9 cellular contexts compared by ENCODE assay signal in genomic region chr4:82851902-82852750, GRCh38. TPM values are rescaled to one million over a fixed set of nuclear protein-coding genes. Genes with fewer than 3 reads are reported as not detected.
A peak's percentile ranks its signal among the peaks of the same experiment; 100 is the strongest.
DNase-seq lines count a peak whose midpoint lies in the region; ATAC-seq, FAIRE-seq and TF ChIP-seq lines count a peak whose summit lies in the region.
"Had no signal": no experiment of that assay in that cellular context is flagged by ENCODE, and none has a peak within 500 bp of the region (broad histone marks: within the 10 kb centered on the region; RNA-seq: fewer than 3 reads in every experiment).

No MANE protein-coding gene starts in this region.

- H2BK15ac ChIP-seq in H1 (ENCODE audit: low read length), result no peak overlapping the region

- H3K23me2 ChIP-seq in H1 (ENCODE audit: low read depth, low read length), result no peaks in the 10 kb centered on the region

- no peak overlapping the region for H3K56ac ChIP-seq in H1 (replicated peaks; ENCODE audit: insufficient read length, low read depth, low read length)

- no peak overlapping the region for H3K23ac ChIP-seq in H1 (ENCODE audit: insufficient read length)

- H3K4me3 ChIP-seq in H1 (ENCODE audit: extremely low read depth in 1 of 4, insufficient read depth in 2 of 4, low read depth in 3 of 4, low read length in 4 of 4) (no peak overlapping the region), prostate gland (no peak overlapping the region)

- FAIRE-seq in H1 (lab: Jason Lieb, UNC), result peak; percentile 13
- FAIRE-seq: colon had no signal

- H3K79me2 ChIP-seq in H1 (ENCODE audit: control insufficient read depth in 1 of 2, insufficient read depth in 2 of 2, low read length in 2 of 2), result no peaks in the 10 kb centered on the region

- no peak overlapping the region for H4K8ac ChIP-seq in H1 (ENCODE audit: extremely low read depth, insufficient read depth, low read length)

- no peak overlapping the region for H3K9ac ChIP-seq in H1 (replicated peaks in 1 of 4; ENCODE audit: extremely low read depth in 1 of 4, low read depth in 3 of 4, low read length in 3 of 4)

- intact Hi-C loops in Right ventricle myocardium superior (cut with DNase I) (no loop called here), Right ventricle myocardium inferior (cut with DNase I) (no loop called here), prostate gland (cut with DNase I) (no loop called here)

- POLR2A ChIA-PET in H1 (lab: Charles Lee; ENCODE audit: partially characterized antibody), result interaction anchor here (1.0 to 1.1 kb wide), 2 partner anchors 10 to 48 kb away, joined by 3 to 5 read pairs; partner anchors contain the start of gene THAP9

- H3K14ac ChIP-seq in H1 (ENCODE audit: insufficient read length), result no peak overlapping the region

- H2BK5ac ChIP-seq in H1 (ENCODE audit: low read depth, low read length), result no peak overlapping the region

- H3K79me1 ChIP-seq in H1 (ENCODE audit: low read depth, low read length), result no peaks in the 10 kb centered on the region

- H2BK120ac ChIP-seq in H1 (replicated peaks; ENCODE audit: low read depth, low read length), result no peak overlapping the region

- H3K36me3 ChIP-seq in H1 (ENCODE audit: control insufficient read depth in 2 of 4, insufficient read depth in 4 of 4, low read length in 3 of 4) (peaks cover 29 to 80% (median 54%) of the 10 kb centered on the region in 4 experiments), prostate gland (peaks cover 0 to 5% of the 10 kb centered on the region in 2 donors)

- DNase-seq in Right ventricle myocardium superior (no peak), Right ventricle myocardium inferior (ENCODE audit: missing footprints) (no peak), NCI-H748 treated with DMSO at 0.1 percent for 48 hours (lab: John Stamatoyannopoulos, UW) (peak; percentile 1), H1 (ENCODE audit: low read depth in 1 of 2, low spot score in 2 of 2) (no peak), prostate gland (ENCODE audit: low spot score) (no peak), islet precursor cell (no peak), NCI-H1930 (lab: John Stamatoyannopoulos, UW) (no peak)

- H3K4me1 ChIP-seq in H1 (replicated peaks in 1 of 4; ENCODE audit: control insufficient read depth in 3 of 4, insufficient read depth in 4 of 4, low read length in 3 of 4), result no peaks in the 10 kb centered on the region
- H3K4me1 ChIP-seq in prostate gland (replicated peaks), result no peaks in the 10 kb centered on the region

- peak; percentile 22 for ATAC-seq in Right ventricle myocardium superior (ENCODE audit: poor library complexity)
- ATAC-seq in Right ventricle myocardium inferior, result no peak
- no peak for ATAC-seq in GM19397 (IDR thresholded peaks at IDR 0.05; ENCODE audit: unreplicated experiment)

- no peak overlapping the region for H2BK20ac ChIP-seq in H1 (ENCODE audit: low read length)

- H3K18ac ChIP-seq in H1 (ENCODE audit: extremely low read depth, low read length), result no peak overlapping the region

- no peak for TF ChIP-seq EP300 in H1 (IDR thresholded peaks at IDR 0.05; ENCODE audit: borderline replicate concordance in 1 of 2, low read depth in 2 of 2, low read length in 2 of 2)

- H4K91ac ChIP-seq in H1 (replicated peaks; ENCODE audit: insufficient read length, low read length), result no peak overlapping the region

- H3K4ac ChIP-seq in H1 (replicated peaks; ENCODE audit: insufficient read length, low read depth, low read length), result no peak overlapping the region

- H4K20me1 ChIP-seq in H1 (replicated peaks in 1 of 2; ENCODE audit: control insufficient read depth in 1 of 2, insufficient read depth in 2 of 2, low read length in 2 of 2), result peaks cover 2% of the 10 kb centered on the region in 2 experiments

- H3K27ac ChIP-seq in H1 (ENCODE audit: low read depth, low read length) (no peak overlapping the region), prostate gland (no peak overlapping the region)

- no peak overlapping the region for H2AK5ac ChIP-seq in H1 (ENCODE audit: low read depth, low read length)

- TF ChIP-seq CTCF in H1 (IDR thresholded peaks at IDR 0.05; ENCODE audit: control extremely low read depth in 1 of 3, insufficient read depth in 1 of 3, low read depth in 1 of 3, low read length in 3 of 3) (peak in 1 of 3 experiments; percentile 52; a peak in 1 of 4 replicates), prostate gland (IDR thresholded peaks at IDR 0.05) (peak in 3 of 4 experiments; percentile 10 to 48 (median 25))

- H4K5ac ChIP-seq in H1 (ENCODE audit: insufficient read length, low read depth, low read length), result no peak overlapping the region

- H3K9me3 ChIP-seq in H1 (ENCODE audit: insufficient read depth in 2 of 2, low read depth in 1 of 2, low read length in 1 of 2), result no peaks in the 10 kb centered on the region
- H3K9me3 ChIP-seq in prostate gland, result no peaks in the 10 kb centered on the region

- no peaks in the 10 kb centered on the region for H3K27me3 ChIP-seq in H1 (replicated peaks in 1 of 4; ENCODE audit: control insufficient read depth in 3 of 4, extremely low read depth in 1 of 4, insufficient read depth in 3 of 4, low read length in 3 of 4)
- H3K27me3 ChIP-seq in prostate gland (replicated peaks; ENCODE audit: insufficient read depth), result no peaks in the 10 kb centered on the region

- CTCF ChIA-PET in H1 (lab: Charles Lee; ENCODE audit: partially characterized antibody), result interaction anchor here (0.6 to 2.6 kb wide), 21 partner anchors 10 to 428 kb away, joined by 3 to 24 read pairs (median 4); partner anchors contain the start of gene THAP9

- no peak overlapping the region for H3K4me2 ChIP-seq in H1 (ENCODE audit: insufficient read depth in 1 of 2, low read depth in 2 of 2, low read length in 2 of 2)

- TF ChIP-seq RAD21 in H1 (IDR thresholded peaks at IDR 0.05 in 1 of 2, conservative IDR thresholded peaks at IDR 0.05 in 1 of 2; ENCODE audit: low read depth in 2 of 2, low read length in 2 of 2), result peak; percentile 46 to 53

- TF ChIP-seq POLR2A in H1 (IDR thresholded peaks at IDR 0.05; ENCODE audit: control extremely low read depth in 1 of 2, low read depth in 2 of 2, low read length in 2 of 2) (no peak), prostate gland (IDR thresholded peaks at IDR 0.05) (no peak)

- H2AFZ ChIP-seq in H1 (ENCODE audit: low read length), result no peak overlapping the region

- H2BK12ac ChIP-seq in H1 (ENCODE audit: low read depth, low read length), result no peak overlapping the region

- WGBS in H1 (ENCODE audit: extremely low coverage in 1 of 2, insufficient coverage in 1 of 2, insufficient read length in 1 of 2, insufficient replicate concordance in 2 of 2, low coverage in 1 of 2, low lambda C conversion rate in 2 of 2, missing lambda C conversion rate in 1 of 2), 2 experiments, result 93% methylated on average over 1 of the region's 1 CpG; no CpG with 5 or more reads in 1 of the 2 experiments
- WGBS in prostate gland, result 74% methylated on average over 1 of the region's 1 CpG

TF ChIP-seq in H1, 55 proteins besides CTCF, POLR2A, EP300 and RAD21 (continues in another document):
- TF ChIP-seq TEAD4 (IDR thresholded peaks at IDR 0.05; ENCODE audit: low read depth, low read length) (no peak), RBBP5 (IDR thresholded peaks at IDR 0.05; ENCODE audit: borderline replicate concordance, low read depth, low read length) (no peak), USF2 (IDR thresholded peaks at IDR 0.05; ENCODE audit: low read length) (no peak), SP1 (IDR thresholded peaks at IDR 0.05; ENCODE audit: low read depth, low read length) (no peak), YY1 (IDR thresholded peaks at IDR 0.05; ENCODE audit: low read depth, low read length) (no peak)

RNA-seq across cellular contexts. Expression of gene SEC31A, which starts 38.8 kb away (rescaled TPM):
- total RNA-seq in Right ventricle myocardium superior, result 82.1 TPM
- 85.6 TPM for total RNA-seq in Right ventricle myocardium inferior
- total RNA-seq in H1 (2021; fragmentation: NEBNext Ultra II Directional; extraction: Animal tissue kit (Norgen Biotek cat#: 25700)), result 122 and 125 TPM in 2 replicates
- 72.8 and 112 TPM in 2 replicates for polyA plus RNA-seq in H1 (2011; rRNA removed)
- 89.1 TPM for polyA plus RNA-seq in H1 (2011; cell fraction: cytosol; rRNA removed)
- 77.4 TPM for polyA plus RNA-seq in H1 (2011; cell fraction: nucleus; rRNA removed)
- polyA plus RNA-seq in H1 (2012, experiment 1 of 2), result 72.8 to 103 TPM (median 90.2 TPM) in 4 replicates
- 9.6 TPM for polyA plus RNA-seq in H1 (2012, experiment 2 of 2)
- polyA plus RNA-seq in H1 (2013, experiment 1 of 2), result 91.5 TPM
- polyA plus RNA-seq in H1 (2013, experiment 2 of 2), result 91.6 TPM
- polyA minus RNA-seq in H1 (2011; rRNA and poly(A)+ RNA removed), result 158 and 186 TPM in 2 replicates
- 78.9 TPM for polyA minus RNA-seq in H1 (2011; cell fraction: cytosol; rRNA and poly(A)+ RNA removed)
- 153 TPM for polyA minus RNA-seq in H1 (2011; cell fraction: nucleus; rRNA and poly(A)+ RNA removed)
- 100 to 1,000 TPM; 191 to 196 TPM for total RNA-seq in prostate gland

RNA-seq across cellular contexts. Expression of gene THAP9, which starts 48.4 kb away (rescaled TPM):
- 5.6 TPM for total RNA-seq in Right ventricle myocardium superior
- total RNA-seq in Right ventricle myocardium inferior, result 5.5 TPM
- total RNA-seq in H1 (2021; fragmentation: NEBNext Ultra II Directional; extraction: Animal tissue kit (Norgen Biotek cat#: 25700)), result 13.2 and 17.0 TPM in 2 replicates
- 4.0 and 6.1 TPM in 2 replicates for polyA plus RNA-seq in H1 (2011; rRNA removed)
- polyA plus RNA-seq in H1 (2011; cell fraction: cytosol; rRNA removed), result 10.5 TPM
- polyA plus RNA-seq in H1 (2011; cell fraction: nucleus; rRNA removed), result 11.2 TPM
- polyA plus RNA-seq in H1 (2012, experiment 1 of 2), result 6.5 to 11.1 TPM (median 8.3 TPM) in 4 replicates
- 0.97 TPM for polyA plus RNA-seq in H1 (2012, experiment 2 of 2)
- polyA plus RNA-seq in H1 (2013, experiment 1 of 2), result 8.6 TPM
- 7.4 TPM for polyA plus RNA-seq in H1 (2013, experiment 2 of 2)
- 15.7 and 22.5 TPM in 2 replicates for polyA minus RNA-seq in H1 (2011; rRNA and poly(A)+ RNA removed)
- 15.5 TPM for polyA minus RNA-seq in H1 (2011; cell fraction: cytosol; rRNA and poly(A)+ RNA removed)
- polyA minus RNA-seq in H1 (2011; cell fraction: nucleus; rRNA and poly(A)+ RNA removed), result 33.3 TPM
- 1 to 10 TPM; 7.6 to 8.6 TPM for total RNA-seq in prostate gland

RNA-seq across cellular contexts. Expression of gene SCD5, which starts 53.5 kb away (rescaled TPM):
- 4.9 TPM for total RNA-seq in Right ventricle myocardium superior
- total RNA-seq in Right ventricle myocardium inferior, result 5.1 TPM
- total RNA-seq in H1 (2021; fragmentation: NEBNext Ultra II Directional; extraction: Animal tissue kit (Norgen Biotek cat#: 25700)), result 0.88 and 1.2 TPM in 2 replicates
- 0.92 and 1.1 TPM in 2 replicates for polyA plus RNA-seq in H1 (2011; rRNA removed)
- 0.89 TPM for polyA plus RNA-seq in H1 (2011; cell fraction: cytosol; rRNA removed)
- 0.61 TPM for polyA plus RNA-seq in H1 (2011; cell fraction: nucleus; rRNA removed)
- polyA plus RNA-seq in H1 (2012, experiment 1 of 2), result 0.59 to 0.92 TPM (median 0.76 TPM) in 4 replicates
- polyA plus RNA-seq in H1 (2012, experiment 2 of 2), result 0.52 TPM
- polyA plus RNA-seq in H1 (2013, experiment 1 of 2), result 0.89 TPM
- 0.88 TPM for polyA plus RNA-seq in H1 (2013, experiment 2 of 2)
- 0.63 and 1.0 TPM in 2 replicates for polyA minus RNA-seq in H1 (2011; rRNA and poly(A)+ RNA removed)
- polyA minus RNA-seq in H1 (2011; cell fraction: cytosol; rRNA and poly(A)+ RNA removed), result 0.66 TPM
- 0.90 TPM for polyA minus RNA-seq in H1 (2011; cell fraction: nucleus; rRNA and poly(A)+ RNA removed)
- total RNA-seq in prostate gland, result 100 to 1,000 TPM in 1 of 2 donors, 10 to 100 TPM in 1; 24.0 to 122 TPM
